In the genomic region with DNA sequence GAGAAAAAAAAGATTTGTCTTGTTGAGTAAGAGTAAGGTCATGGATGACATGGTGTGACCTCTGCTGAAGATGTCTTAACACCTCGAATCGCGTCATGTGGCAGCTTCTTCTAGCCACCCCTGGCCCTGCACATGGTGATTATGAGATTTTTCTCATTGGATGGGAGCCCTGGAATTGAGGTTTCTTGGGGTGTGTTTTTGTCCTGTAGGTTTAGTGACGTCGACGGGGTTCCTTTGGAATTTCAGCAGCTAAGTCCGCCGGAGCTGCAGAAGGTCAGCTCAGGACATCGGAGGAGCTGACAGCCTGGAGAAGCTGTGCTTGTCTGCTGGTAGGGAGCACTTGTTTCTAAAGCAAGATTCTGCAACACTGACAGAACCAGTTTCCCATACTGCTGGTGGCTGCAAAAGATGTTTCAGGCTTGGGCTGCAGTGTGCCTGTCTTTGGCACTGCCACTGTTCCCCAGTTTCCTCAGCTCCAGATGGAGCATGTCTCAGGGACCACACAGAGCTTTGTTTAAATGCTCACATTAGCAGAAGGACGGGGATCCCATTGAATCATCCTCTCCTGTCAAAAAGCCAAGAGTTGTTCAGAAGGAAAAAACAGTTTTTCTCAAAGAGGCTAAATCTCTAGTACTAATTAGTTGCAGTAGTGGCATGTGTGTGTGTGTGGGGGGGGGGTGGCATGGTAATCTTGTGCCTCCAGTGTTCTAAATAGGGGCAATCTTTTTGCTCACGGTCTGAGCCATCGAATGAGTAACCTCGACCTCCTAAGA, we compare ENCODE assay signal across 9 cellular contexts. TPM values are rescaled to one million over a fixed set of nuclear protein-coding genes. Genes with fewer than 3 reads are reported as not detected.
DNase-seq lines count a peak whose midpoint lies in the region; FAIRE-seq and TF ChIP-seq lines count a peak whose summit lies in the region.
"Had no signal": no experiment of that assay in that cellular context is flagged by ENCODE, and none has a peak within 500 bp of the region (broad histone marks: within the 10 kb centered on the region; RNA-seq: fewer than 3 reads in every experiment).

No MANE protein-coding gene starts in this region.

- peak overlapping the region; percentile 17 for H3K9ac ChIP-seq in astrocyte (ENCODE audit: low read length)

- H3K4me1 Mint-ChIP-seq in astrocyte (ENCODE audit: low read depth, unreplicated experiment): peaks cover 8% of the 10 kb centered on the region
- peaks cover 39 to 47% of the 10 kb centered on the region in 2 donors for H3K4me1 Mint-ChIP-seq in immature natural killer cell
- H3K4me1 Mint-ChIP-seq in activated T-helper 1 cell treated with anti-CD3 and anti-CD28 coated beads, Interleukin-12 subunit alpha, Interleukin-12 subunit beta, Interleukin-2, Interleukin-4 antibody, amounts not matched to agents 30 ng/mL and 10 ng/mL and 1 ng/mL, durations not matched to agents 14 hours and 24 hours and 36 hours (ENCODE audit: low read depth): peaks cover 35% of the 10 kb centered on the region

- no peak for TF ChIP-seq EP300 in suprapubic skin (IDR thresholded peaks at IDR 0.05)

- no peaks in the 10 kb centered on the region for H3K27me3 Mint-ChIP-seq in astrocyte (ENCODE audit: low read depth, unreplicated experiment)
- peaks cover 30 to 34% (median 33%) of the 10 kb centered on the region in 3 donors for H3K27me3 Mint-ChIP-seq in immature natural killer cell (ENCODE audit: low read depth in 3 of 3)
- peaks cover 67% of the 10 kb centered on the region for H3K27me3 Mint-ChIP-seq in activated T-helper 1 cell treated with anti-CD3 and anti-CD28 coated beads, Interleukin-12 subunit alpha, Interleukin-12 subunit beta, Interleukin-2, Interleukin-4 antibody, amounts not matched to agents 30 ng/mL and 10 ng/mL and 1 ng/mL, durations not matched to agents 14 hours and 24 hours and 36 hours (ENCODE audit: insufficient read depth)

- peak; percentile 50 for DNase-seq in GM04504 (ENCODE audit: low read depth)
- DNase-seq in astrocyte (ENCODE audit: low read depth): peak; percentile 80
- DNase-seq in immature natural killer cell: no peak
- DNase-seq in suprapubic skin (ENCODE audit: low spot score in 2 of 2): peak in 1 of 2 donors; percentile 70
- DNase-seq in cerebellum (ENCODE audit: low spot score): no peak
- no peak for DNase-seq in testis
- no peak for DNase-seq in activated T-helper 1 cell treated with anti-CD3 and anti-CD28 coated beads, Interleukin-12 subunit alpha, Interleukin-12 subunit beta, Interleukin-2, Interleukin-4 antibody, amounts not matched to agents 30 ng/mL and 10 ng/mL and 1 ng/mL, durations not matched to agents 14 hours and 24 hours and 36 hours (ENCODE audit: low spot score)
- DNase-seq: NCI-H510A treated with DMSO at 0.1 percent for 48 hours had no signal

- no peaks in the 10 kb centered on the region for H3K79me2 ChIP-seq in astrocyte (ENCODE audit: insufficient read depth, low read length)

- H3K4me3 Mint-ChIP-seq in astrocyte (ENCODE audit: unreplicated experiment): peak overlapping the region; percentile 12
- H3K4me3 Mint-ChIP-seq in immature natural killer cell: peak overlapping the region in 2 of 5 donors; percentile 63 to 70
- no peak overlapping the region for H3K4me3 Mint-ChIP-seq in activated T-helper 1 cell treated with anti-CD3 and anti-CD28 coated beads, Interleukin-12 subunit alpha, Interleukin-12 subunit beta, Interleukin-2, Interleukin-4 antibody, amounts not matched to agents 30 ng/mL and 10 ng/mL and 1 ng/mL, durations not matched to agents 14 hours and 24 hours and 36 hours

- no peak for FAIRE-seq in astrocyte (lab: Jason Lieb, UNC)

- peak overlapping the region; percentile 39 for H3K4me2 ChIP-seq in astrocyte (ENCODE audit: low read length)

- H3K9me3 ChIP-seq in astrocyte (ENCODE audit: insufficient read depth, low read depth, low read length) (no peaks in the 10 kb centered on the region), suprapubic skin (no peaks in the 10 kb centered on the region), testis (no peaks in the 10 kb centered on the region)
- H3K9me3 ChIP-seq: prostate gland had no signal

- intact Hi-C loops in testis (cut with DNase I; ENCODE audit: low total_unique reads): no loop called here
- intact Hi-C loops in activated T-helper 1 cell treated with anti-CD3 and anti-CD28 coated beads, Interleukin-12 subunit alpha, Interleukin-12 subunit beta, Interleukin-2, Interleukin-4 antibody, amounts not matched to agents 30 ng/mL and 10 ng/mL and 1 ng/mL, durations not matched to agents 14 hours and 24 hours and 36 hours (cut with micrococcal nuclease): loop anchor here (10.0 kb wide), 1 partner anchor 1189 kb away; a partner anchor contains a TSS

- no peak overlapping the region for H3K27ac ChIP-seq in astrocyte (ENCODE audit: low read depth, low read length)
- peak overlapping the region; percentile 97 for H3K27ac ChIP-seq in suprapubic skin
- H3K27ac ChIP-seq in testis: peak overlapping the region in 1 of 2 donors; percentile 51

- no peak for TF ChIP-seq CTCF in astrocyte (IDR thresholded peaks at IDR 0.05; ENCODE audit: insufficient read depth, low read depth, low read length)
- no peak for TF ChIP-seq CTCF in suprapubic skin (IDR thresholded peaks at IDR 0.05)
- TF ChIP-seq CTCF in testis (IDR thresholded peaks at IDR 0.05): no peak

- H3K36me3 Mint-ChIP-seq in astrocyte (ENCODE audit: low read depth, unreplicated experiment): no peaks in the 10 kb centered on the region
- no peaks in the 10 kb centered on the region for H3K36me3 Mint-ChIP-seq in immature natural killer cell
- no peaks in the 10 kb centered on the region for H3K36me3 Mint-ChIP-seq in activated T-helper 1 cell treated with anti-CD3 and anti-CD28 coated beads, Interleukin-12 subunit alpha, Interleukin-12 subunit beta, Interleukin-2, Interleukin-4 antibody, amounts not matched to agents 30 ng/mL and 10 ng/mL and 1 ng/mL, durations not matched to agents 14 hours and 24 hours and 36 hours (ENCODE audit: low read depth)

- peaks cover 21% of the 10 kb centered on the region for H3K4me1 ChIP-seq in astrocyte (ENCODE audit: insufficient read depth, low read length)
- peaks cover 65% of the 10 kb centered on the region for H3K4me1 ChIP-seq in suprapubic skin
- H3K4me1 ChIP-seq in testis: peaks cover 22% of the 10 kb centered on the region
- H3K4me1 ChIP-seq: prostate gland had no signal

- H3K9me3 Mint-ChIP-seq in astrocyte (ENCODE audit: unreplicated experiment) (no peaks in the 10 kb centered on the region), immature natural killer cell (no peaks in the 10 kb centered on the region)
- no peaks in the 10 kb centered on the region for H3K9me3 Mint-ChIP-seq in activated T-helper 1 cell treated with anti-CD3 and anti-CD28 coated beads, Interleukin-12 subunit alpha, Interleukin-12 subunit beta, Interleukin-2, Interleukin-4 antibody, amounts not matched to agents 30 ng/mL and 10 ng/mL and 1 ng/mL, durations not matched to agents 14 hours and 24 hours and 36 hours

- no peak overlapping the region for H2AFZ ChIP-seq in astrocyte (ENCODE audit: low read depth, low read length)

- WGBS in suprapubic skin: 56% methylated on average over 6 of the region's 13 CpGs
- WGBS in testis, 2 donors: 45 to 62% methylated on average over 13 of the region's 13 CpGs

- TF ChIP-seq POLR2A in suprapubic skin (IDR thresholded peaks at IDR 0.05): no peak
- TF ChIP-seq POLR2A in testis (IDR thresholded peaks at IDR 0.05): no peak

- H3K4me3 ChIP-seq in astrocyte (ENCODE audit: insufficient read depth, low read depth, low read length) (no peak overlapping the region), suprapubic skin (no peak overlapping the region), testis (no peak overlapping the region)
- H3K4me3 ChIP-seq: prostate gland had no signal

- H3K27ac Mint-ChIP-seq in astrocyte (ENCODE audit: unreplicated experiment) (no peak overlapping the region), immature natural killer cell (peak overlapping the region; percentile 90 to 98 (median 96))
- H3K27ac Mint-ChIP-seq in activated T-helper 1 cell treated with anti-CD3 and anti-CD28 coated beads, Interleukin-12 subunit alpha, Interleukin-12 subunit beta, Interleukin-2, Interleukin-4 antibody, amounts not matched to agents 30 ng/mL and 10 ng/mL and 1 ng/mL, durations not matched to agents 14 hours and 24 hours and 36 hours: no peak overlapping the region

- no peaks in the 10 kb centered on the region for H3K36me3 ChIP-seq in astrocyte (ENCODE audit: insufficient read depth, low read length)
- no peaks in the 10 kb centered on the region for H3K36me3 ChIP-seq in suprapubic skin
- no peaks in the 10 kb centered on the region for H3K36me3 ChIP-seq in testis (ENCODE audit: low read depth, missing control alignments)
- H3K36me3 ChIP-seq: prostate gland had no signal

- no peaks in the 10 kb centered on the region for H4K20me1 ChIP-seq in astrocyte (ENCODE audit: insufficient read depth, low read length)

- H3K27me3 ChIP-seq in astrocyte (ENCODE audit: insufficient read depth, low read length) (no peaks in the 10 kb centered on the region), suprapubic skin (no peaks in the 10 kb centered on the region), testis (no peaks in the 10 kb centered on the region)

RNA-seq across cellular contexts. Expression of a gene that starts 5.2 kb away (rescaled TPM):
- total RNA-seq in astrocyte (33.9 and 57.7 TPM in 2 replicates), suprapubic skin (1,000 to 10,000 TPM; 2,120 to 3,987 (median 3,212) TPM), cerebellum (36.3 TPM), testis (10 to 100 TPM; 44.2 to 66.1 TPM)
- polyA plus RNA-seq in immature natural killer cell (100 to 1,000 TPM; 525 to 765 (median 608) TPM), testis (ENCODE audit: insufficient read depth, low read depth, low replicate concordance) (247 TPM)
- 40.9 and 41.9 TPM in 2 replicates for total RNA-seq in activated T-helper 1 cell treated with anti-CD3 and anti-CD28 coated beads, Interleukin-12 subunit alpha, Interleukin-12 subunit beta, Interleukin-2, Interleukin-4 antibody, amounts not matched to agents 30 ng/mL and 10 ng/mL and 1 ng/mL, durations not matched to agents 14 hours and 24 hours and 36 hours

Comparison
In these comparisons a context has a peak if more than half of its experiments do, and no peak if none do; other contexts are left out.
1. DNase-seq: peak in GM04504 (single experiment) and astrocyte (single experiment); none in immature natural killer cell (0 of 3), cerebellum (single experiment), testis (single experiment) and activated T-helper 1 cell treated with anti-CD3 and anti-CD28 coated beads, Interleukin-12 subunit alpha, Interleukin-12 subunit beta, Interleukin-2, Interleukin-4 antibody, amounts not matched to agents 30 ng/mL and 10 ng/mL and 1 ng/mL, durations not matched to agents 14 hours and 24 hours and 36 hours (single experiment).
2. H3K27ac Mint-ChIP-seq: peak in immature natural killer cell (6 of 6); none in astrocyte (single experiment) and activated T-helper 1 cell treated with anti-CD3 and anti-CD28 coated beads, Interleukin-12 subunit alpha, Interleukin-12 subunit beta, Interleukin-2, Interleukin-4 antibody, amounts not matched to agents 30 ng/mL and 10 ng/mL and 1 ng/mL, durations not matched to agents 14 hours and 24 hours and 36 hours (single experiment).
3. RNA of a gene that starts 5.2 kb away (total RNA-seq): 2,120 to 3,987 TPM in suprapubic skin; 44.2 to 66.1 TPM in testis, 33.9 to 57.7 TPM in astrocyte, 40.9 to 41.9 TPM in activated T-helper 1 cell treated with anti-CD3 and anti-CD28 coated beads, Interleukin-12 subunit alpha, Interleukin-12 subunit beta, Interleukin-2, Interleukin-4 antibody, amounts not matched to agents 30 ng/mL and 10 ng/mL and 1 ng/mL, durations not matched to agents 14 hours and 24 hours and 36 hours and 36.3 TPM in cerebellum (single experiment); every median in the first group is over 10 times any median in the second.